In genomic region chr4:17670423-17670822, GRCh38 we compare ENCODE assay signal across 1 cellular context.
A peak's percentile ranks its signal among the peaks of the same experiment; 100 is the strongest.
TF ChIP-seq lines count a peak whose summit lies in the region.

No MANE protein-coding gene starts in this region.

TF ChIP-seq in K562, 482 proteins besides CTCF, POLR2A, EP300 and RAD21 (continued from another document and continues in another):
- no peak for TF ChIP-seq SRSF7 (optimal IDR thresholded peaks at IDR 0.05; ENCODE audit: low read depth, low read length)
- no peak for TF ChIP-seq THRA (IDR thresholded peaks at IDR 0.05)
- TF ChIP-seq CSDE1 (IDR thresholded peaks at IDR 0.05): no peak
- no peak for TF ChIP-seq CBFB (CRISPR knock-in tag; IDR thresholded peaks at IDR 0.05)
- TF ChIP-seq NCOA6 (IDR thresholded peaks at IDR 0.05): no peak
- no peak for TF ChIP-seq ZNF511 (CRISPR knock-in tag; IDR thresholded peaks at IDR 0.05)
- no peak for TF ChIP-seq MAFK (IDR thresholded peaks at IDR 0.05; ENCODE audit: low read length)
- TF ChIP-seq MCM2 (IDR thresholded peaks at IDR 0.05; ENCODE audit: low read depth): no peak
- no peak for TF ChIP-seq ZNF280A (IDR thresholded peaks at IDR 0.05; ENCODE audit: low read depth, partially characterized antibody)
- 0 out of 2 replicates have a peak, but pooled peaks have one; percentile 45 for TF ChIP-seq TARDBP (IDR thresholded peaks at IDR 0.05)
- TF ChIP-seq ZBTB2 (IDR thresholded peaks at IDR 0.05): no peak
- TF ChIP-seq ZNF57 (CRISPR knock-in tag; IDR thresholded peaks at IDR 0.05): no peak
- no peak for TF ChIP-seq ZBTB26 (CRISPR knock-in tag; IDR thresholded peaks at IDR 0.05)
- TF ChIP-seq ELK1 (CRISPR knock-in tag; IDR thresholded peaks at IDR 0.05): no peak
- no peak for TF ChIP-seq HBP1 (CRISPR knock-in tag; IDR thresholded peaks at IDR 0.05)
- no peak; the same call in 1 of the 2 replicates for TF ChIP-seq ZNF395 (CRISPR knock-in tag; IDR thresholded peaks at IDR 0.05)
- TF ChIP-seq ZC3H4 (CRISPR knock-in tag; IDR thresholded peaks at IDR 0.05; ENCODE audit: borderline replicate concordance): no peak
- TF ChIP-seq MGA (IDR thresholded peaks at IDR 0.05): no peak
- TF ChIP-seq SMARCC2 (IDR thresholded peaks at IDR 0.05; ENCODE audit: low read depth): peak; percentile 90
- no peak for TF ChIP-seq ZNF740 (CRISPR knock-in tag; IDR thresholded peaks at IDR 0.05)
- no peak for TF ChIP-seq ZNF740 (tag; IDR thresholded peaks at IDR 0.05)
- no peak for TF ChIP-seq ARID4B (CRISPR knock-in tag; IDR thresholded peaks at IDR 0.05)
- no peak for TF ChIP-seq FOXK1 (CRISPR knock-in tag; IDR thresholded peaks at IDR 0.05; ENCODE audit: borderline replicate concordance)
